ENCODE assay signal across 2 cellular contexts in genomic region chr17:61405686-61406542, GRCh38.
TF ChIP-seq lines count a peak whose summit lies in the region.

No MANE protein-coding gene starts in this region.

TF ChIP-seq in GM23338, 12 proteins besides CTCF, POLR2A, EP300 and RAD21:
- TF ChIP-seq EZH2 (IDR thresholded peaks at IDR 0.05; ENCODE audit: low read depth, unreplicated experiment) (peak; percentile 90), ETS1 (IDR thresholded peaks at IDR 0.05) (no peak), CREB1 (CRISPR knock-in tag; IDR thresholded peaks at IDR 0.05; ENCODE audit: low read depth) (no peak), STAT1 (IDR thresholded peaks at IDR 0.05; ENCODE audit: unreplicated experiment) (no peak), EZH2phosphoT487 (IDR thresholded peaks at IDR 0.05; ENCODE audit: unreplicated experiment) (peak; percentile 7), ZNF114 (CRISPR knock-in tag; IDR thresholded peaks at IDR 0.05) (no peak), ZNF331 (CRISPR knock-in tag; IDR thresholded peaks at IDR 0.05; ENCODE audit: low read depth) (no peak), JUNB (IDR thresholded peaks at IDR 0.05; ENCODE audit: unreplicated experiment) (no peak), NANOG (IDR thresholded peaks at IDR 0.05; ENCODE audit: borderline replicate concordance) (no peak)

TF ChIP-seq in K562, 482 proteins besides CTCF, POLR2A, EP300 and RAD21:
- TF ChIP-seq EWSR1 (IDR thresholded peaks at IDR 0.05; ENCODE audit: borderline replicate concordance, low read depth, partially characterized antibody) = peak; percentile 65
- TF ChIP-seq ZBTB11 (CRISPR knock-in tag; IDR thresholded peaks at IDR 0.05) = peak in 1 of 3 experiments; percentile 80; a peak in 2 of 6 replicates
- no peak for TF ChIP-seq PHF21A (IDR thresholded peaks at IDR 0.05; ENCODE audit: borderline replicate concordance, low read depth)
